1 cellular context compared by ENCODE assay signal in genomic region chr3:170751083-170751893, GRCh38.
A peak's percentile ranks its signal among the peaks of the same experiment; 100 is the strongest.
TF ChIP-seq lines count a peak whose summit lies in the region.

No MANE protein-coding gene starts in this region.

TF ChIP-seq in K562, 482 proteins besides CTCF, POLR2A, EP300 and RAD21 (continued from another document and continues in another):
- TF ChIP-seq FOXO4 (CRISPR knock-in tag; IDR thresholded peaks at IDR 0.05) (no peak), ZNF766 (CRISPR knock-in tag; conservative IDR thresholded peaks at IDR 0.05) (no peak), ZNF395 (CRISPR knock-in tag; IDR thresholded peaks at IDR 0.05) (peak; percentile 61; the same call in 1 of the 2 replicates), TCF15 (CRISPR knock-in tag; IDR thresholded peaks at IDR 0.05) (no peak), JUND (IDR thresholded peaks at IDR 0.05; ENCODE audit: borderline replicate concordance, low read depth, low read length) (peak; percentile 41; the same call in 1 of the 2 replicates), JUND (tag; IDR thresholded peaks at IDR 0.05; ENCODE audit: borderline replicate concordance, low read depth, low read length) (no peak; the same call in 2 of the 3 replicates), SOX6 (IDR thresholded peaks at IDR 0.05) (no peak), MGA (IDR thresholded peaks at IDR 0.05) (0 out of 2 replicates have a peak, but pooled peaks have one; percentile 13), NCOR1 (IDR thresholded peaks at IDR 0.05) (no peak), SRSF9 (IDR thresholded peaks at IDR 0.05; ENCODE audit: borderline replicate concordance, low read depth, low read length) (no peak), TRIM25 (IDR thresholded peaks at IDR 0.05; ENCODE audit: borderline replicate concordance) (no peak), FOXP1 (CRISPR knock-in tag; IDR thresholded peaks at IDR 0.05) (no peak), ZNF384 (IDR thresholded peaks at IDR 0.05; ENCODE audit: low read depth, low read length) (no peak), PRDM10 (IDR thresholded peaks at IDR 0.05; ENCODE audit: partially characterized antibody) (no peak), MEF2D (tag; conservative IDR thresholded peaks at IDR 0.05; ENCODE audit: low read depth) (peak; percentile 30; the same call in 1 of the 2 replicates), SRSF7 (optimal IDR thresholded peaks at IDR 0.05; ENCODE audit: low read depth, low read length) (no peak), KHSRP (IDR thresholded peaks at IDR 0.05) (no peak), CTBP1 (IDR thresholded peaks at IDR 0.05; ENCODE audit: borderline replicate concordance) (peak; percentile 19; the same call in 1 of the 2 replicates), ARID1B (IDR thresholded peaks at IDR 0.05) (peak; percentile 51), ZNF398 (CRISPR knock-in tag; IDR thresholded peaks at IDR 0.05) (0 out of 2 replicates have a peak, but pooled peaks have one; percentile 28), NR3C1 (CRISPR knock-in tag; IDR thresholded peaks at IDR 0.05) (no peak), MECOM (CRISPR knock-in tag; IDR thresholded peaks at IDR 0.05) (peak; percentile 40; the same call in 1 of the 2 replicates), RBM25 (IDR thresholded peaks at IDR 0.05; ENCODE audit: low read depth, low read length, severe bottlenecking) (no peak), HMGXB4 (CRISPR knock-in tag; IDR thresholded peaks at IDR 0.05) (no peak), FOXJ2 (tag; IDR thresholded peaks at IDR 0.05) (peak; percentile 66; the same call in 1 of the 2 replicates), ZBTB1 (CRISPR knock-in tag; IDR thresholded peaks at IDR 0.05; ENCODE audit: borderline replicate concordance, low read depth) (no peak)
